Comparison of ENCODE assay signal across 18 cellular contexts in genomic region chr11:112644410-112645131, GRCh38.
DNase-seq lines count a peak whose midpoint lies in the region; ATAC-seq, FAIRE-seq and TF ChIP-seq lines count a peak whose summit lies in the region.
"Had no signal": no experiment of that assay in that cellular context is flagged by ENCODE, and none has a peak within 500 bp of the region (broad histone marks: within the 10 kb centered on the region; RNA-seq: fewer than 3 reads in every experiment).

No MANE protein-coding gene starts in this region.

- H3K27me3 Mint-ChIP-seq in activated CD4-positive, alpha-beta memory T cell treated with anti-CD3 and anti-CD28 coated beads, Interleukin-2, amount 10 ng/mL, durations not matched to agents 7 days and 5 days = no peaks in the 10 kb centered on the region

- no peak overlapping the region for H3K4me3 Mint-ChIP-seq in activated CD4-positive, alpha-beta memory T cell treated with anti-CD3 and anti-CD28 coated beads, Interleukin-2, amount 10 ng/mL, durations not matched to agents 7 days and 5 days
- H3K4me3 Mint-ChIP-seq: IgD-negative memory B cell, T-helper 17 cell had no signal

- no peak for TF ChIP-seq CTCF in psoas muscle (IDR thresholded peaks at IDR 0.05)

- intact Hi-C loops in psoas muscle (cut with DNase I) = no loop called here

- H3K27me3 ChIP-seq in psoas muscle (ENCODE audit: insufficient read depth in 3 of 3, low read length in 2 of 3) = no peaks in the 10 kb centered on the region
- H3K27me3 ChIP-seq: ovary had no signal

- no peaks in the 10 kb centered on the region for H3K4me1 ChIP-seq in psoas muscle

- H3K36me3 Mint-ChIP-seq in activated CD4-positive, alpha-beta memory T cell treated with anti-CD3 and anti-CD28 coated beads, Interleukin-2, amount 10 ng/mL, durations not matched to agents 7 days and 5 days (ENCODE audit: low read depth) = no peaks in the 10 kb centered on the region

- no peak overlapping the region for H3K27ac Mint-ChIP-seq in activated CD4-positive, alpha-beta memory T cell treated with anti-CD3 and anti-CD28 coated beads, Interleukin-2, amount 10 ng/mL, durations not matched to agents 7 days and 5 days
- H3K27ac Mint-ChIP-seq: activated naive CD4-positive, alpha-beta T cell treated with anti-CD3 and anti-CD28 coated beads, Interleukin-2, amount 50 U/mL, for 72 hours; IgD-negative memory B cell; T-helper 17 cell had no signal

- peak; percentile 12 for DNase-seq in GM18507 (ENCODE audit: extremely low spot score, insufficient read length, low read depth)
- peak; percentile 80 for DNase-seq in NOMO-1 treated with DMSO at 0.1 percent for 48 hours (lab: John Stamatoyannopoulos, UW; ENCODE audit: unreplicated experiment)
- no peak for DNase-seq in C1 segment of cervical spinal cord (lab: John Stamatoyannopoulos, UW)
- DNase-seq in psoas muscle = no peak
- DNase-seq in activated CD4-positive, alpha-beta memory T cell treated with anti-CD3 and anti-CD28 coated beads, Interleukin-2, amount 10 ng/mL, durations not matched to agents 7 days and 5 days = no peak
- DNase-seq in NCI-H2081 treated with DMSO at 0.1 percent for 48 hours (lab: John Stamatoyannopoulos, UW) = no peak
- DNase-seq: activated CD4-positive, CD25-positive, alpha-beta regulatory T cell treated with anti-CD3 and anti-CD28 coated beads, Interleukin-2, amount 50 U/mL, for 72 hours; activated T-cell treated with anti-CD3 and anti-CD28 coated beads for 4 hours; HCEC 1CT; ovary; stimulated activated naive CD4-positive, alpha-beta T cell; T-helper 17 cell had no signal

- POLR2A ChIA-PET in activated CD4-positive, alpha-beta memory T cell treated with anti-CD3 and anti-CD28 coated beads, Interleukin-2, amount 10 ng/mL, durations not matched to agents 7 days and 5 days (lab: Charles Lee) = no interaction called here

- no peaks in the 10 kb centered on the region for H3K36me3 ChIP-seq in psoas muscle (ENCODE audit: insufficient read depth in 1 of 2, low read depth in 1 of 2)
- H3K36me3 ChIP-seq: ovary had no signal

- 87 to 91% (median 90%) methylated on average over 5 of the region's 5 CpGs for WGBS in psoas muscle, 3 donors

- H3K4me1 Mint-ChIP-seq in activated CD4-positive, alpha-beta memory T cell treated with anti-CD3 and anti-CD28 coated beads, Interleukin-2, amount 10 ng/mL, durations not matched to agents 7 days and 5 days = no peaks in the 10 kb centered on the region
- H3K4me1 Mint-ChIP-seq: IgD-negative memory B cell, T-helper 17 cell had no signal

- peaks cover 9% of the 10 kb centered on the region for H3K9me3 ChIP-seq in psoas muscle
- H3K9me3 ChIP-seq: ovary had no signal

- H3K9me3 Mint-ChIP-seq in activated CD4-positive, alpha-beta memory T cell treated with anti-CD3 and anti-CD28 coated beads, Interleukin-2, amount 10 ng/mL, durations not matched to agents 7 days and 5 days = peaks cover 4% of the 10 kb centered on the region

- FAIRE-seq in GM18507 (lab: Jason Lieb, UNC) = peak; percentile 91
- FAIRE-seq: urothelium cell line had no signal

- no peak overlapping the region for H3K27ac ChIP-seq in psoas muscle
- H3K27ac ChIP-seq: ovary, skin epidermis had no signal

- no peak overlapping the region for H3K4me3 ChIP-seq in psoas muscle
- H3K4me3 ChIP-seq: ovary, skin epidermis had no signal

- peak; percentile 50 for ATAC-seq in GM19468 (IDR thresholded peaks at IDR 0.05; ENCODE audit: extremely low read depth, unreplicated experiment)
- ATAC-seq in HG02943 (IDR thresholded peaks at IDR 0.05; ENCODE audit: low read depth, unreplicated experiment) = peak; percentile 82
- no peak for ATAC-seq in psoas muscle
- ATAC-seq: activated naive CD4-positive, alpha-beta T cell treated with anti-CD3 and anti-CD28 coated beads, Interleukin-2, amount 50 U/mL, for 72 hours; T-helper 17 cell had no signal

- CTCF ChIA-PET in activated CD4-positive, alpha-beta memory T cell treated with anti-CD3 and anti-CD28 coated beads, Interleukin-2, amount 10 ng/mL, durations not matched to agents 7 days and 5 days (lab: Charles Lee) = no interaction called here

Comparison
In these comparisons a context has a peak if more than half of its experiments do, and no peak if none do; other contexts are left out.
1. DNase-seq: peak in GM18507 (single experiment) and NOMO-1 treated with DMSO at 0.1 percent for 48 hours (single experiment); none in C1 segment of cervical spinal cord (0 of 14), psoas muscle (0 of 2), activated CD4-positive, alpha-beta memory T cell treated with anti-CD3 and anti-CD28 coated beads, Interleukin-2, amount 10 ng/mL, durations not matched to agents 7 days and 5 days (single experiment) and NCI-H2081 treated with DMSO at 0.1 percent for 48 hours (single experiment).
2. ATAC-seq: peak in GM19468 (single experiment) and HG02943 (single experiment); none in psoas muscle (0 of 4).